38 cellular contexts compared by ENCODE assay signal in the genomic region with DNA sequence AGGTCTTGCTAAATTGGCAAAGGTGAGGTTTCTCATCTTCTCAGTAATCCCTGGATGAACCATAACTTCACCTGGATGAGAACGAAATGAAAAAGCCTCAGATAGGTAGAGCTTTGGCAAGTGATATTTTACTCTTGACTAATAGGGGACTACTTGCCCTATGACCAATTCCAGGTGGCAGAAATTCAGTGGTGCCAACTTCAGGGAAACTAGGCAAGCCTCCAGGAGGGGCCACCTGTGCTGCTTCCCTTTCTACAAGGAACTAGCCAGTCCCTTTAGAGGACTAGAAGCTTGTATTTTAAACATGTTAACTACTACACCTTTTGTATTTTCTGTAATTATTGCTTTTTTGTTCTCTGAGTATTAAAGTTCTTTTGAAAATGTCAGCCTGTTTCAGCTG.
"Had no signal": no experiment of that assay in that cellular context is flagged by ENCODE, and none has a peak within 500 bp of the region (broad histone marks: within the 10 kb centered on the region; RNA-seq: fewer than 3 reads in every experiment).

No MANE protein-coding gene starts in this region.

- H3K27me3 Mint-ChIP-seq: activated naive CD4-positive, alpha-beta T cell treated with anti-CD3 and anti-CD28 coated beads, Interleukin-2, amount 10 ng/mL, durations not matched to agents 7 days and 5 days; activated naive CD8-positive, alpha-beta T cell; activated naive CD8-positive, alpha-beta T cell treated with anti-CD3 and anti-CD28 coated beads for 36 hours; activated naive CD8-positive, alpha-beta T cell treated with anti-CD3 and anti-CD28 coated beads, Interleukin-2, amount 10 ng/mL, durations not matched to agents 7 days and 5 days; activated naive CD8-positive, alpha-beta T cell treated with anti-CD3 and anti-CD28 coated beads, Interleukin-2, amount 50 U/mL, for 24 hours; activated T-cell treated with anti-CD3 and anti-CD28 coated beads, Interleukin-2, amount 50 U/mL, for 24 hours; activated T-helper 17 cell treated with anti-CD3 and anti-CD28 coated beads, Interleukin-2, amount 50 U/mL, for 72 hours; central memory CD8-positive, alpha-beta T cell had no signal

- DNase-seq: activated effector memory CD4-positive, alpha-beta T cell treated with anti-CD3 and anti-CD28 coated beads, Interleukin-2, amount 50 U/mL, for 16 hours; activated effector memory CD4-positive, alpha-beta T cell treated with Interleukin-2 at 50 U/mL for 16 hours; activated gamma-delta T cell; activated gamma-delta T cell treated with Interleukin-2 at 50 U/mL for 16 hours; activated naive CD4-positive, alpha-beta T cell; activated naive CD4-positive, alpha-beta T cell treated with anti-CD3 and anti-CD28 coated beads for 36 hours; activated naive CD4-positive, alpha-beta T cell treated with anti-CD3 and anti-CD28 coated beads, Interleukin-2, amount 10 ng/mL, durations not matched to agents 7 days and 5 days; activated naive CD4-positive, alpha-beta T cell treated with anti-CD3 and anti-CD28 coated beads, Interleukin-2, amount 50 U/mL, for 16 hours; activated naive CD4-positive, alpha-beta T cell treated with Interleukin-2 at 50 U/mL for 16 hours; activated naive CD8-positive, alpha-beta T cell treated with anti-CD3 and anti-CD28 coated beads for 36 hours; activated naive CD8-positive, alpha-beta T cell treated with anti-CD3 and anti-CD28 coated beads, Interleukin-2, amount 10 ng/mL, durations not matched to agents 7 days and 5 days; activated naive CD8-positive, alpha-beta T cell treated with anti-CD3 and anti-CD28 coated beads, Interleukin-2, amount 50 U/mL, for 24 hours; activated T-cell treated with anti-CD3 and anti-CD28 coated beads, Interleukin-2, amount 50 U/mL, for 1 hour; activated T-cell treated with anti-CD3 and anti-CD28 coated beads, Interleukin-2, amount 50 U/mL, for 24 hours; activated T-cell treated with anti-CD3 and anti-CD28 coated beads, Interleukin-2, amount 50 U/mL, for 48 hours; activated T-cell treated with anti-CD3 and anti-CD28 coated beads, Interleukin-2, amount 50 U/mL, for 72 hours; adrenal gland; amniotic stem cell; amygdala; anterior cingulate cortex; aorta; brain microvascular endothelial cell; caudate nucleus; central memory CD4-positive, alpha-beta T cell; cerebellar nuclear complex had no signal

- H3K27ac ChIP-seq: adrenal gland, ascending aorta, brain microvascular endothelial cell, breast epithelium, cardiac muscle cell had no signal

- H3K4me1 ChIP-seq: adrenal gland, ascending aorta, breast epithelium had no signal

- H3K4me3 ChIP-seq: adrenal gland, ascending aorta, breast epithelium, cardiac muscle cell had no signal

- H3K9me3 ChIP-seq: adrenal gland, ascending aorta, breast epithelium had no signal

- H3K36me3 ChIP-seq: adrenal gland, ascending aorta, brain microvascular endothelial cell, breast epithelium, cardiac muscle cell had no signal

- ATAC-seq: activated naive CD4-positive, alpha-beta T cell treated with anti-CD3 and anti-CD28 coated beads, Interleukin-2, amount 50 U/mL, for 72 hours; activated naive CD8-positive, alpha-beta T cell treated with anti-CD3 and anti-CD28 coated beads, Interleukin-2, amount 50 U/mL, for 24 hours; activated T-cell treated with anti-CD3 and anti-CD28 coated beads, Interleukin-2, amount 50 U/mL, for 72 hours; activated T-helper 17 cell treated with anti-CD3 and anti-CD28 coated beads, Interleukin-2, amount 50 U/mL, for 72 hours had no signal

- H3K9me3 Mint-ChIP-seq: activated naive CD4-positive, alpha-beta T cell treated with anti-CD3 and anti-CD28 coated beads, Interleukin-2, amount 50 U/mL, for 24 hours; activated naive CD8-positive, alpha-beta T cell treated with anti-CD3 and anti-CD28 coated beads for 36 hours; activated naive CD8-positive, alpha-beta T cell treated with anti-CD3 and anti-CD28 coated beads, Interleukin-2, amount 10 ng/mL, durations not matched to agents 7 days and 5 days; activated naive CD8-positive, alpha-beta T cell treated with anti-CD3 and anti-CD28 coated beads, Interleukin-2, amount 50 U/mL, for 24 hours; activated T-helper 1 cell treated with anti-CD3 and anti-CD28 coated beads, Interleukin-12 subunit alpha, Interleukin-12 subunit beta, Interleukin-2, Interleukin-4 antibody, amounts not matched to agents 30 ng/mL and 10 ng/mL and 1 ng/mL, durations not matched to agents 14 hours and 24 hours and 36 hours; activated T-helper 2 cell treated with anti-CD3 and anti-CD28 coated beads, Interferon-gamma antibody, Interleukin-2, Interleukin-4, amounts not matched to agents 10 μg/mL and 5 μg/mL and 100 μg/mL, durations not matched to agents 14 hours and 24 hours and 36 hours had no signal

- H3K4me1 Mint-ChIP-seq: activated naive CD4-positive, alpha-beta T cell treated with anti-CD3 and anti-CD28 coated beads, Interleukin-2, amount 10 ng/mL, durations not matched to agents 7 days and 5 days; activated naive CD4-positive, alpha-beta T cell treated with anti-CD3 and anti-CD28 coated beads, Interleukin-2, amount 50 U/mL, for 24 hours; activated naive CD8-positive, alpha-beta T cell treated with anti-CD3 and anti-CD28 coated beads for 36 hours; activated naive CD8-positive, alpha-beta T cell treated with anti-CD3 and anti-CD28 coated beads, Interleukin-2, amount 10 ng/mL, durations not matched to agents 7 days and 5 days; activated naive CD8-positive, alpha-beta T cell treated with anti-CD3 and anti-CD28 coated beads, Interleukin-2, amount 50 U/mL, for 24 hours; activated T-helper 17 cell treated with anti-CD3 and anti-CD28 coated beads, Interleukin-2, amount 50 U/mL, for 72 hours; brain; central memory CD8-positive, alpha-beta T cell had no signal

- H3K36me3 Mint-ChIP-seq: activated naive CD4-positive, alpha-beta T cell treated with anti-CD3 and anti-CD28 coated beads, Interleukin-2, amount 10 ng/mL, durations not matched to agents 7 days and 5 days; activated naive CD4-positive, alpha-beta T cell treated with anti-CD3 and anti-CD28 coated beads, Interleukin-2, amount 50 U/mL, for 24 hours; activated naive CD4-positive, alpha-beta T cell treated with anti-CD3 and anti-CD28 coated beads, Interleukin-2, amount 50 U/mL, for 72 hours; activated naive CD8-positive, alpha-beta T cell; activated naive CD8-positive, alpha-beta T cell treated with anti-CD3 and anti-CD28 coated beads for 36 hours; activated naive CD8-positive, alpha-beta T cell treated with anti-CD3 and anti-CD28 coated beads, Interleukin-2, amount 10 ng/mL, durations not matched to agents 7 days and 5 days; brain had no signal

- H3K27me3 ChIP-seq: adrenal gland, ascending aorta, brain microvascular endothelial cell, breast epithelium, cardiac muscle cell had no signal

- H3K4me3 Mint-ChIP-seq: activated naive CD4-positive, alpha-beta T cell treated with anti-CD3 and anti-CD28 coated beads for 36 hours; activated naive CD4-positive, alpha-beta T cell treated with anti-CD3 and anti-CD28 coated beads, Interleukin-2, amount 10 ng/mL, durations not matched to agents 7 days and 5 days; activated naive CD4-positive, alpha-beta T cell treated with anti-CD3 and anti-CD28 coated beads, Interleukin-2, amount 50 U/mL, for 24 hours; activated naive CD8-positive, alpha-beta T cell; activated naive CD8-positive, alpha-beta T cell treated with anti-CD3 and anti-CD28 coated beads for 36 hours; activated naive CD8-positive, alpha-beta T cell treated with anti-CD3 and anti-CD28 coated beads, Interleukin-2, amount 10 ng/mL, durations not matched to agents 7 days and 5 days; activated naive CD8-positive, alpha-beta T cell treated with anti-CD3 and anti-CD28 coated beads, Interleukin-2, amount 50 U/mL, for 24 hours; activated T-cell treated with anti-CD3 and anti-CD28 coated beads, Interleukin-2, amount 50 U/mL, for 24 hours; activated T-cell treated with anti-CD3 and anti-CD28 coated beads, Interleukin-2, amount 50 U/mL, for 72 hours; activated T-helper 1 cell treated with anti-CD3 and anti-CD28 coated beads, Interleukin-12 subunit alpha, Interleukin-12 subunit beta, Interleukin-2, Interleukin-4 antibody, amounts not matched to agents 30 ng/mL and 10 ng/mL and 1 ng/mL, durations not matched to agents 14 hours and 24 hours and 36 hours; activated T-helper 17 cell treated with anti-CD3 and anti-CD28 coated beads, Interleukin-2, amount 50 U/mL, for 72 hours; brain; central memory CD8-positive, alpha-beta T cell had no signal

- FAIRE-seq: astrocyte, bronchial epithelial cell had no signal
